In genomic region chr20:50508171-50508761, GRCh38 we compare ENCODE assay signal across 1 cellular context.
TF ChIP-seq lines count a peak whose summit lies in the region.

No MANE protein-coding gene starts in this region.

TF ChIP-seq in IMR-90, 13 proteins besides CTCF, POLR2A, EP300 and RAD21:
- no peak for TF ChIP-seq NFE2L2 (IDR thresholded peaks at IDR 0.05; ENCODE audit: low read depth, low read length)
- no peak for TF ChIP-seq MAZ (IDR thresholded peaks at IDR 0.05; ENCODE audit: borderline replicate concordance, low read depth, low read length)
- no peak for TF ChIP-seq CHD1 (IDR thresholded peaks at IDR 0.05; ENCODE audit: low read depth, low read length)
- no peak for TF ChIP-seq RFX5 (IDR thresholded peaks at IDR 0.05; ENCODE audit: low read depth, low read length)
- TF ChIP-seq MXI1 (IDR thresholded peaks at IDR 0.05; ENCODE audit: borderline replicate concordance, low read depth, low read length), result no peak
- no peak for TF ChIP-seq SMC3 (IDR thresholded peaks at IDR 0.05; ENCODE audit: low read depth, low read length)
- TF ChIP-seq CEBPB (IDR thresholded peaks at IDR 0.05; ENCODE audit: low read depth, low read length), result no peak
- no peak for TF ChIP-seq FOS (IDR thresholded peaks at IDR 0.05; ENCODE audit: low read depth, low read length)
- TF ChIP-seq USF2 (IDR thresholded peaks at IDR 0.05; ENCODE audit: low read depth, low read length), result no peak
- TF ChIP-seq MAFK (IDR thresholded peaks at IDR 0.05; ENCODE audit: low read depth, low read length), result no peak
- TF ChIP-seq RCOR1 (IDR thresholded peaks at IDR 0.05; ENCODE audit: insufficient replicate concordance, low read length), result no peak
- no peak for TF ChIP-seq BHLHE40 (IDR thresholded peaks at IDR 0.05; ENCODE audit: low read depth, low read length)
- TF ChIP-seq ELK1 (IDR thresholded peaks at IDR 0.05; ENCODE audit: borderline replicate concordance, low read depth, low read length), result no peak
